ENCODE assay signal across 8 cellular contexts in genomic region chr1:24830680-24831272, GRCh38.
A peak's percentile ranks its signal among the peaks of the same experiment; 100 is the strongest.
DNase-seq lines count a peak whose midpoint lies in the region; ATAC-seq, FAIRE-seq and TF ChIP-seq lines count a peak whose summit lies in the region.

No MANE protein-coding gene starts in this region.

- peak; percentile 48 for DNase-seq in COR-L47 (lab: John Stamatoyannopoulos, UW)
- peak; percentile 32 to 43 for DNase-seq in HL-60 (ENCODE audit: low read depth in 1 of 2, low spot score in 1 of 2)
- peak; percentile 59 for DNase-seq in NCI-H748 treated with DMSO at 0.1 percent for 48 hours (lab: John Stamatoyannopoulos, UW)
- DNase-seq in central memory CD4-positive, alpha-beta T cell = peak; percentile 49
- DNase-seq in left lobe of liver (ENCODE audit: low spot score) = no peak
- DNase-seq in urothelium cell line (ENCODE audit: low spot score) = peak; percentile 17

- no peak overlapping the region for H3K4me3 ChIP-seq in HL-60 (replicated peaks; ENCODE audit: insufficient read depth, low read length)

- H3K27me3 ChIP-seq in HL-60 (ENCODE audit: insufficient read depth, poor library complexity, severe bottlenecking) = no peaks in the 10 kb centered on the region

- no peak overlapping the region for H3K27ac ChIP-seq in HL-60 (replicated peaks)

- TF ChIP-seq CTCF in HL-60 (IDR thresholded peaks at IDR 0.05; ENCODE audit: insufficient read depth, low read length) = peak; percentile 38

- peak; percentile 92 for ATAC-seq in left lobe of liver
- no peak for ATAC-seq in GM21717 (IDR thresholded peaks at IDR 0.05; ENCODE audit: unreplicated experiment)
- no peak for ATAC-seq in GM21737 (IDR thresholded peaks at IDR 0.05; ENCODE audit: unreplicated experiment)

- no peak for FAIRE-seq in urothelium cell line (lab: Jason Lieb, UNC)
